ENCODE assay signal across 1 cellular context in the genomic region with DNA sequence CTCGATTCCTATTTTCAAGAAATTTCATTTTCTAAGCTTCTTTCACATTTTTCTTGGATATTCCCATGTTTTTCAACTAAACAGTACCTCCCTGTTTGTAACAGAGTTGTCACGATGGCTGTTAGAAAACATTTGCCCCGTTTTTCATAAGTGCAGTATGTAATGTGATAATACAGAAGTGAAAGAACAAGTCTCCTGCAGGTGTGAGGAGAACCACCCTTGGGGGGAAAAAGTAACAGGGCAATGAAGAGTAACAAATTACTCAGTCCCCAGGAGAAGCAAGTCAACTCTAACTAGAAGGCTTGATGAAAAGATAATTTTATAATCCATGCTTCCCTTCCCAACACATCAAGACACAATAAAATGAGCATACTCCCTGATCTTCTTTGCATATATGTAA.
TF ChIP-seq lines count a peak whose summit lies in the region.

No MANE protein-coding gene starts in this region.

TF ChIP-seq in IMR-90, 13 proteins besides CTCF, POLR2A, EP300 and RAD21:
- no peak for TF ChIP-seq MAFK (IDR thresholded peaks at IDR 0.05; ENCODE audit: low read depth, low read length)
- no peak for TF ChIP-seq CHD1 (IDR thresholded peaks at IDR 0.05; ENCODE audit: low read depth, low read length)
- TF ChIP-seq FOS (IDR thresholded peaks at IDR 0.05; ENCODE audit: low read depth, low read length) = no peak
- TF ChIP-seq, protein P1, sequence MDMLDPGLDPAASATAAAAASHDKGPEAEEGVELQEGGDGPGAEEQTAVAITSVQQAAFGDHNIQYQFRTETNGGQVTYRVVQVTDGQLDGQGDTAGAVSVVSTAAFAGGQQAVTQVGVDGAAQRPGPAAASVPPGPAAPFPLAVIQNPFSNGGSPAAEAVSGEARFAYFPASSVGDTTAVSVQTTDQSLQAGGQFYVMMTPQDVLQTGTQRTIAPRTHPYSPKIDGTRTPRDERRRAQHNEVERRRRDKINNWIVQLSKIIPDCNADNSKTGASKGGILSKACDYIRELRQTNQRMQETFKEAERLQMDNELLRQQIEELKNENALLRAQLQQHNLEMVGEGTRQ (IDR thresholded peaks at IDR 0.05; ENCODE audit: low read depth, low read length) = no peak
- no peak for TF ChIP-seq CEBPB (IDR thresholded peaks at IDR 0.05; ENCODE audit: low read depth, low read length)
- no peak for TF ChIP-seq MAZ (IDR thresholded peaks at IDR 0.05; ENCODE audit: borderline replicate concordance, low read depth, low read length)
- TF ChIP-seq BHLHE40 (IDR thresholded peaks at IDR 0.05; ENCODE audit: low read depth, low read length) = no peak
- TF ChIP-seq, protein P2, sequence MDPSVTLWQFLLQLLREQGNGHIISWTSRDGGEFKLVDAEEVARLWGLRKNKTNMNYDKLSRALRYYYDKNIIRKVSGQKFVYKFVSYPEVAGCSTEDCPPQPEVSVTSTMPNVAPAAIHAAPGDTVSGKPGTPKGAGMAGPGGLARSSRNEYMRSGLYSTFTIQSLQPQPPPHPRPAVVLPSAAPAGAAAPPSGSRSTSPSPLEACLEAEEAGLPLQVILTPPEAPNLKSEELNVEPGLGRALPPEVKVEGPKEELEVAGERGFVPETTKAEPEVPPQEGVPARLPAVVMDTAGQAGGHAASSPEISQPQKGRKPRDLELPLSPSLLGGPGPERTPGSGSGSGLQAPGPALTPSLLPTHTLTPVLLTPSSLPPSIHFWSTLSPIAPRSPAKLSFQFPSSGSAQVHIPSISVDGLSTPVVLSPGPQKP (IDR thresholded peaks at IDR 0.05; ENCODE audit: borderline replicate concordance, low read depth, low read length) = no peak
- no peak for TF ChIP-seq RCOR1 (IDR thresholded peaks at IDR 0.05; ENCODE audit: insufficient replicate concordance, low read length)
- no peak for TF ChIP-seq RFX5 (IDR thresholded peaks at IDR 0.05; ENCODE audit: low read depth, low read length)
- no peak for TF ChIP-seq MXI1 (IDR thresholded peaks at IDR 0.05; ENCODE audit: borderline replicate concordance, low read depth, low read length)
- TF ChIP-seq SMC3 (IDR thresholded peaks at IDR 0.05; ENCODE audit: low read depth, low read length) = no peak
- no peak for TF ChIP-seq NFE2L2 (IDR thresholded peaks at IDR 0.05; ENCODE audit: low read depth, low read length)
TF ChIP-seq in IMR-90: peak in this region for 0.
